Comparison of ENCODE assay signal across 15 cellular contexts in genomic region chr5:60763061-60763460, GRCh38.
A peak's percentile ranks its signal among the peaks of the same experiment; 100 is the strongest.
DNase-seq lines count a peak whose midpoint lies in the region; TF ChIP-seq lines count a peak whose summit lies in the region.
"Had no signal": no experiment of that assay in that cellular context is flagged by ENCODE, and none has a peak within 500 bp of the region (broad histone marks: within the 10 kb centered on the region; RNA-seq: fewer than 3 reads in every experiment).

No MANE protein-coding gene starts in this region.

- in situ Hi-C loops in G401 (cut with HindIII; ENCODE audit: low sequenced_read_pairs), result no loop called here

- no peaks in the 10 kb centered on the region for H3K9me3 ChIP-seq in SJCRH30 (replicated peaks)
- no peaks in the 10 kb centered on the region for H3K9me3 ChIP-seq in A673 (ENCODE audit: low read depth, low read length, poor library complexity, severe bottlenecking)
- H3K9me3 ChIP-seq: BLaER1 treated with 17β-estradiol and CSF1 and Interleukin-3, amounts not matched to agents 10 nM and 100 nM had no signal

- intact Hi-C loops in A673 (cut with micrococcal nuclease; ENCODE audit: unreplicated experiment), result no loop called here

- H3K36me3 ChIP-seq in SJCRH30 (no peaks in the 10 kb centered on the region), A673 (ENCODE audit: insufficient read depth, low read length, poor library complexity, severe bottlenecking) (no peaks in the 10 kb centered on the region)
- H3K36me3 ChIP-seq: BLaER1 treated with 17β-estradiol and CSF1 and Interleukin-3, amounts not matched to agents 10 nM and 100 nM had no signal

- H3K27ac ChIP-seq in SJCRH30, result no peak overlapping the region
- no peak overlapping the region for H3K27ac ChIP-seq in A673 (ENCODE audit: low read depth, low read length, poor library complexity, severe bottlenecking)
- H3K27ac ChIP-seq: BLaER1 treated with 17β-estradiol and CSF1 and Interleukin-3, amounts not matched to agents 10 nM and 100 nM; GM23248; HL-60 had no signal

- DNase-seq in EL (peak; percentile 1), LHCN-M2 (ENCODE audit: low read depth) (peak; percentile 54), SJCRH30 (peak; percentile 52 to 67), myocyte (ENCODE audit: low read depth) (peak; percentile 9), G401 (ENCODE audit: low spot score) (no peak), A673 (ENCODE audit: low spot score) (no peak), GM10248 (ENCODE audit: extremely low spot score) (no peak)
- DNase-seq: CD4-positive, CD25-positive, alpha-beta regulatory T cell; DMS79; GF-D8; GM23248; IMR-90; KBM-7 had no signal

- TF ChIP-seq CTCF in A673 (conservative IDR thresholded peaks at IDR 0.05; ENCODE audit: low read depth, low read length) (no peak), GM10248 (IDR thresholded peaks at IDR 0.05; ENCODE audit: control extremely low read depth, extremely low read depth, low read depth, missing control alignments) (no peak)

- CTCF ChIA-PET in A673 (lab: Charles Lee), result no interaction called here
- CTCF ChIA-PET in GM10248 (lab: Yijun Ruan, JAX), result interaction anchor here (1.0 kb wide), 1 partner anchor 28 kb away, joined by 4 read pairs; no protein-coding TSS in a partner anchor

- H3K4me1 ChIP-seq in SJCRH30, result peaks cover 3% of the 10 kb centered on the region; the same call in 1 of the 2 replicates
- H3K4me1 ChIP-seq in A673 (ENCODE audit: insufficient read depth, low read length, poor library complexity, severe bottlenecking), result no peaks in the 10 kb centered on the region
- H3K4me1 ChIP-seq: BLaER1 treated with 17β-estradiol and CSF1 and Interleukin-3, amounts not matched to agents 10 nM and 100 nM had no signal

- POLR2A ChIA-PET in A673 (lab: Charles Lee; ENCODE audit: low non-redundant PET) (no interaction called here), GM10248 (lab: Yijun Ruan, JAX) (no interaction called here)

- H3K4me3 ChIP-seq in SJCRH30 (no peak overlapping the region), A673 (ENCODE audit: low read depth, low read length, poor library complexity, severe bottlenecking) (no peak overlapping the region)
- H3K4me3 ChIP-seq: BLaER1 treated with 17β-estradiol and CSF1 and Interleukin-3, amounts not matched to agents 10 nM and 100 nM; GM23248 had no signal

- no TSS peak for BruUV-seq in A673 (replicated peaks; lab: Mats Ljungman, UMichigan)

- H3K27me3 ChIP-seq in SJCRH30 (no peaks in the 10 kb centered on the region), A673 (replicated peaks; ENCODE audit: insufficient read depth, low read depth, low read length, poor library complexity) (peaks cover 6% of the 10 kb centered on the region)
- H3K27me3 ChIP-seq: BLaER1 treated with 17β-estradiol and CSF1 and Interleukin-3, amounts not matched to agents 10 nM and 100 nM had no signal

Comparison
In these comparisons a context has a peak if more than half of its experiments do, and no peak if none do; other contexts are left out.
1. DNase-seq: peak in EL (single experiment), LHCN-M2 (single experiment), SJCRH30 (2 of 2) and myocyte (single experiment); none in G401 (single experiment), A673 (single experiment) and GM10248 (single experiment).